ENCODE assay signal across 1 cellular context in the genomic region with DNA sequence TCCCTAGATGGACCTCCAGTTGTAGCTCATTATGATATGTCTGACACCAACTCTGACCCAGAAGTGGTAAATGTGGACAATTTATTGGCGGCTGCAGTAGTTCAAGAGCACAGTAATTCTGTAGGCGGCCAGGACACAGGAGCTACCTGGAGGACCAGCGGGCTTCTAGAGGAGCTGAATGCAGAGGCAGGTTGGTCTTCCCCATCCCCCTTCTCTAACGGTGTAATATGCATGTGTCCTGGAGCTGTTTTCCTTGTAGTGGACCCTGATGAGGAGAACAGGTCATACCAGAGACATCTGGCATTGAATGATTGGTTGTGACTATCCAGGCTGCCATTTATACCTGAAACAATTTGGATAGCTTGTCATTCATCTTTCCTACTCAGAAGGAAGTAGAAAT.
TF ChIP-seq lines count a peak whose summit lies in the region.

No MANE protein-coding gene starts in this region.

TF ChIP-seq in K562, 482 proteins besides CTCF, POLR2A, EP300 and RAD21 (continued from another document):
- TF ChIP-seq, protein P1, sequence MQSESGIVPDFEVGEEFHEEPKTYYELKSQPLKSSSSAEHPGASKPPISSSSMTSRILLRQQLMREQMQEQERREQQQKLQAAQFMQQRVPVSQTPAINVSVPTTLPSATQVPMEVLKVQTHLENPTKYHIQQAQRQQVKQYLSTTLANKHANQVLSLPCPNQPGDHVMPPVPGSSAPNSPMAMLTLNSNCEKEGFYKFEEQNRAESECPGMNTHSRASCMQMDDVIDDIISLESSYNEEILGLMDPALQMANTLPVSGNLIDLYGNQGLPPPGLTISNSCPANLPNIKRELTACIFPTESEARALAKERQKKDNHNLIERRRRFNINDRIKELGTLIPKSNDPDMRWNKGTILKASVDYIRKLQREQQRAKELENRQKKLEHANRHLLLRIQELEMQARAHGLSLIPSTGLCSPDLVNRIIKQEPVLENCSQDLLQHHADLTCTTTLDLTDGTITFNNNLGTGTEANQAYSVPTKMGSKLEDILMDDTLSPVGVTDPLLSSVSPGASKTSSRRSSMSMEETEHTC (IDR thresholded peaks at IDR 0.05), result no peak
- TF ChIP-seq E2F3 (CRISPR knock-in tag; IDR thresholded peaks at IDR 0.05), result no peak
- TF ChIP-seq, protein P2, sequence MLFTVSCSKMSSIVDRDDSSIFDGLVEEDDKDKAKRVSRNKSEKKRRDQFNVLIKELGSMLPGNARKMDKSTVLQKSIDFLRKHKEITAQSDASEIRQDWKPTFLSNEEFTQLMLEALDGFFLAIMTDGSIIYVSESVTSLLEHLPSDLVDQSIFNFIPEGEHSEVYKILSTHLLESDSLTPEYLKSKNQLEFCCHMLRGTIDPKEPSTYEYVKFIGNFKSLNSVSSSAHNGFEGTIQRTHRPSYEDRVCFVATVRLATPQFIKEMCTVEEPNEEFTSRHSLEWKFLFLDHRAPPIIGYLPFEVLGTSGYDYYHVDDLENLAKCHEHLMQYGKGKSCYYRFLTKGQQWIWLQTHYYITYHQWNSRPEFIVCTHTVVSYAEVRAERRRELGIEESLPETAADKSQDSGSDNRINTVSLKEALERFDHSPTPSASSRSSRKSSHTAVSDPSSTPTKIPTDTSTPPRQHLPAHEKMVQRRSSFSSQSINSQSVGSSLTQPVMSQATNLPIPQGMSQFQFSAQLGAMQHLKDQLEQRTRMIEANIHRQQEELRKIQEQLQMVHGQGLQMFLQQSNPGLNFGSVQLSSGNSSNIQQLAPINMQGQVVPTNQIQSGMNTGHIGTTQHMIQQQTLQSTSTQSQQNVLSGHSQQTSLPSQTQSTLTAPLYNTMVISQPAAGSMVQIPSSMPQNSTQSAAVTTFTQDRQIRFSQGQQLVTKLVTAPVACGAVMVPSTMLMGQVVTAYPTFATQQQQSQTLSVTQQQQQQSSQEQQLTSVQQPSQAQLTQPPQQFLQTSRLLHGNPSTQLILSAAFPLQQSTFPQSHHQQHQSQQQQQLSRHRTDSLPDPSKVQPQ (CRISPR knock-in tag; IDR thresholded peaks at IDR 0.05; ENCODE audit: borderline replicate concordance), result no peak
- TF ChIP-seq ZNF57 (CRISPR knock-in tag; IDR thresholded peaks at IDR 0.05), result no peak
- TF ChIP-seq DNMT1 (IDR thresholded peaks at IDR 0.05), result no peak
